In the genomic region with DNA sequence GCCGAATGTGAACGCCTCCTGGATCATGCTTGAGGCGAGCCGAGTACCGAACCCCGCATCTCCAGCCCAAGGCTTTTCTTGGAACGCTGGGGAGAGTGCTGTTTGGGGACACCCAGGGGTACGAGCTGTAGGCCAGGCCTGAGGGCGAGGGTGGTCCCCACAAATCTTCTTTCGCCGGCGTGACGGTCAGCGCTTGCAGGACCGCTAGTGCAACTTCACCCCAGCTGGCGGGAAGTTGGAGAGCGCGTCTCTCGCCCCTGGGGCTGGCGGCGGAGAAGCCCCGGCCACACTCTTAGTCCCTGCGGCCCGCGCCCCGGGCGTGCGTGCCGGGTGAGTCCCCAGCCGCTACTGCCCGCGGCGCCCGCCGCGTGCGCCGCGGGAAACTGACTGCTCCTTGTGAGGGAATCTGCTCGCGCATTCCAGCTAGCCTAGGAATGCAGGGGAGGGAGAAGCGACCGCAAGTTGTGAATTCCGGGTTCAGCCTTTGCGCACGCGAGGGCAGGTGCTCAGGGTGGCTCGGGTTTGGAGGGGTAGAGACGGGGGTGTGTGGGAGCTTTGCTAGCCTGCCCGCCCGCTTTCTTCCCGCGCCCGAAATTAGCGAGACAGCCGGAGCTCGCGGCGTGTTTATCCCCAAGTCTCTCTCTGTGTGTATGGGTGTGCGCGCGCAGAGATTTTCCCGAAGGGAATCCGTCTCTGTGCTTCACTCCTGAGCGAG, we compare ENCODE assay signal across 1 cellular context.
A peak's percentile ranks its signal among the peaks of the same experiment; 100 is the strongest.
TF ChIP-seq lines count a peak whose summit lies in the region.

No MANE protein-coding gene starts in this region.

TF ChIP-seq in HEK293, 187 proteins besides CTCF, POLR2A, EP300 and RAD21 (continued from another document):
- TF ChIP-seq, protein P1, sequence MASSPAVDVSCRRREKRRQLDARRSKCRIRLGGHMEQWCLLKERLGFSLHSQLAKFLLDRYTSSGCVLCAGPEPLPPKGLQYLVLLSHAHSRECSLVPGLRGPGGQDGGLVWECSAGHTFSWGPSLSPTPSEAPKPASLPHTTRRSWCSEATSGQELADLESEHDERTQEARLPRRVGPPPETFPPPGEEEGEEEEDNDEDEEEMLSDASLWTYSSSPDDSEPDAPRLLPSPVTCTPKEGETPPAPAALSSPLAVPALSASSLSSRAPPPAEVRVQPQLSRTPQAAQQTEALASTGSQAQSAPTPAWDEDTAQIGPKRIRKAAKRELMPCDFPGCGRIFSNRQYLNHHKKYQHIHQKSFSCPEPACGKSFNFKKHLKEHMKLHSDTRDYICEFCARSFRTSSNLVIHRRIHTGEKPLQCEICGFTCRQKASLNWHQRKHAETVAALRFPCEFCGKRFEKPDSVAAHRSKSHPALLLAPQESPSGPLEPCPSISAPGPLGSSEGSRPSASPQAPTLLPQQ (tag by site-specific recombination; IDR thresholded peaks at IDR 0.05), result peak; percentile 82
- peak; percentile 53; the same call in 1 of the 2 replicates for TF ChIP-seq FEZF1 (tag by site-specific recombination; IDR thresholded peaks at IDR 0.05)
- no peak for TF ChIP-seq ZNF19 (tag by site-specific recombination; IDR thresholded peaks at IDR 0.05; ENCODE audit: low read depth)
- TF ChIP-seq ZFHX2 (tag by site-specific recombination; conservative IDR thresholded peaks at IDR 0.05), result peak; percentile 45
- TF ChIP-seq, protein P2, sequence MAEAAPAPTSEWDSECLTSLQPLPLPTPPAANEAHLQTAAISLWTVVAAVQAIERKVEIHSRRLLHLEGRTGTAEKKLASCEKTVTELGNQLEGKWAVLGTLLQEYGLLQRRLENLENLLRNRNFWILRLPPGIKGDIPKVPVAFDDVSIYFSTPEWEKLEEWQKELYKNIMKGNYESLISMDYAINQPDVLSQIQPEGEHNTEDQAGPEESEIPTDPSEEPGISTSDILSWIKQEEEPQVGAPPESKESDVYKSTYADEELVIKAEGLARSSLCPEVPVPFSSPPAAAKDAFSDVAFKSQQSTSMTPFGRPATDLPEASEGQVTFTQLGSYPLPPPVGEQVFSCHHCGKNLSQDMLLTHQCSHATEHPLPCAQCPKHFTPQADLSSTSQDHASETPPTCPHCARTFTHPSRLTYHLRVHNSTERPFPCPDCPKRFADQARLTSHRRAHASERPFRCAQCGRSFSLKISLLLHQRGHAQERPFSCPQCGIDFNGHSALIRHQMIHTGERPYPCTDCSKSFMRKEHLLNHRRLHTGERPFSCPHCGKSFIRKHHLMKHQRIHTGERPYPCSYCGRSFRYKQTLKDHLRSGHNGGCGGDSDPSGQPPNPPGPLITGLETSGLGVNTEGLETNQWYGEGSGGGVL (tag by site-specific recombination; IDR thresholded peaks at IDR 0.05), result peak; percentile 70
- peak; percentile 35; the same call in 1 of the 2 replicates for TF ChIP-seq GLIS2 (tag by site-specific recombination; IDR thresholded peaks at IDR 0.05)
- peak; percentile 48; the same call in 1 of the 2 replicates for TF ChIP-seq ZNF423 (tag by site-specific recombination; IDR thresholded peaks at IDR 0.05)
- TF ChIP-seq EGR2 (tag by site-specific recombination; IDR thresholded peaks at IDR 0.05; ENCODE audit: low read depth), result 0 out of 2 replicates have a peak, but pooled peaks have one; percentile 13
- peak; percentile 77 for TF ChIP-seq IKZF3 (tag by site-specific recombination; IDR thresholded peaks at IDR 0.05)
- no peak for TF ChIP-seq PRDM1 (tag by site-specific recombination; IDR thresholded peaks at IDR 0.05)
TF ChIP-seq in HEK293: peak in this region for 26.
